Comparison of ENCODE assay signal across 20 cellular contexts in the genomic region with DNA sequence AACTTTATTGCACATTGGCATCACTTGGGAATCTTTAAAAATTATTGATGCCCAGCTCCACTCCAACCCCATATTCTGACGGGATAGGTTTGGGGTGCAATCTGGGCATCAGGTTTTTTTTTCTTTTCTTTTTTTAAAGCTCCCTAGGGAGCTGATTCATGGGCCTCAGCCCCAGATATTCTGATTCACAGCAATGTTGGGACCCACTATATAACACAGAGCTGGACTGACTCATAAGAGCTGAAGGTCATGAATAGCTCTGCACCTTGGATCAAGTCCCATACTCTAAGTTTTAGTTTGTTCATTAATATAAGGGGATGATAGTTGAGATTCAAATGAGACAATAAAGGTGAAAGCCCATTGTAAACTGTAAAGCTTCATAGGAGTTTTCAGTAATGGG.
DNase-seq lines count a peak whose midpoint lies in the region; ATAC-seq and TF ChIP-seq lines count a peak whose summit lies in the region.
"Had no signal": no experiment of that assay in that cellular context is flagged by ENCODE, and none has a peak within 500 bp of the region (broad histone marks: within the 10 kb centered on the region; RNA-seq: fewer than 3 reads in every experiment).

No MANE protein-coding gene starts in this region.

- H3K4me3 Mint-ChIP-seq in HFFc6: no peak overlapping the region
- H3K4me3 Mint-ChIP-seq: B cell; stimulated activated naive CD8-positive, alpha-beta T cell treated with anti-CD3 and anti-CD28 coated beads, Interleukin-15, amount 100 ng/mL, for 72 hours had no signal

- peaks cover 7% of the 10 kb centered on the region; the same call in 1 of the 2 replicates for H3K27me3 Mint-ChIP-seq in HFFc6 (ENCODE audit: insufficient read depth)
- H3K27me3 Mint-ChIP-seq: B cell; stimulated activated naive CD8-positive, alpha-beta T cell treated with anti-CD3 and anti-CD28 coated beads, Interleukin-15, amount 100 ng/mL, for 72 hours had no signal

- H3K27ac ChIP-seq in WERI-Rb-1 (no peak overlapping the region), SJCRH30 (no peak overlapping the region)
- H3K27ac ChIP-seq: epithelial cell of prostate, uterus had no signal

- no peak for TF ChIP-seq CTCF in HFFc6 (IDR thresholded peaks at IDR 0.05)
- TF ChIP-seq CTCF in WERI-Rb-1 (IDR thresholded peaks at IDR 0.05; ENCODE audit: low read depth, low read length): no peak

- H3K27ac Mint-ChIP-seq in HFFc6: no peak overlapping the region
- H3K27ac Mint-ChIP-seq: stimulated activated naive CD8-positive, alpha-beta T cell treated with anti-CD3 and anti-CD28 coated beads, Interleukin-15, amount 100 ng/mL, for 72 hours had no signal

- no peaks in the 10 kb centered on the region for H3K4me1 ChIP-seq in SJCRH30

- H3K36me3 ChIP-seq in WERI-Rb-1 (no peaks in the 10 kb centered on the region), SJCRH30 (no peaks in the 10 kb centered on the region)
- H3K36me3 ChIP-seq: uterus had no signal

- H3K9me3 Mint-ChIP-seq in HFFc6: no peaks in the 10 kb centered on the region
- H3K9me3 Mint-ChIP-seq: stimulated activated naive CD8-positive, alpha-beta T cell treated with anti-CD3 and anti-CD28 coated beads, Interleukin-15, amount 100 ng/mL, for 72 hours had no signal

- ATAC-seq in GM18502 (IDR thresholded peaks at IDR 0.05; ENCODE audit: poor library complexity, unreplicated experiment): no peak
- ATAC-seq: stimulated activated naive CD8-positive, alpha-beta T cell treated with anti-CD3 and anti-CD28 coated beads, Interleukin-15, amount 100 ng/mL, for 72 hours had no signal

- H3K27me3 ChIP-seq in WERI-Rb-1 (ENCODE audit: insufficient read depth, low read depth, severe bottlenecking) (no peaks in the 10 kb centered on the region), SJCRH30 (no peaks in the 10 kb centered on the region)
- H3K27me3 ChIP-seq: uterus had no signal

- H3K4me3 ChIP-seq in WERI-Rb-1 (ENCODE audit: low read depth, low read length): no peak overlapping the region
- no peak overlapping the region for H3K4me3 ChIP-seq in SJCRH30
- H3K4me3 ChIP-seq: uterus had no signal

- DNase-seq in AG08396 (ENCODE audit: low spot score) (peak; percentile 18), HFFc6 (peak; percentile 7), amniotic stem cell (lab: John Stamatoyannopoulos, UW) (peak; percentile 9), iris pigment epithelial cell (ENCODE audit: low read depth) (peak; percentile 53), WERI-Rb-1 (no peak), SJCRH30 (no peak), putamen (ENCODE audit: low spot score) (no peak)
- DNase-seq: activated CD4-positive, CD25-positive, alpha-beta regulatory T cell treated with anti-CD3 and anti-CD28 coated beads, Interleukin-2, amount 50 U/mL, for 72 hours; activated effector memory CD4-positive, alpha-beta T cell treated with anti-CD3 and anti-CD28 coated beads, Interleukin-2, amount 50 U/mL, for 16 hours; aorta; cortex of kidney; head of caudate nucleus; NCI-H1092; NCI-H2081; NCI-H524 treated with DMSO at 0.1 percent for 48 hours; stimulated activated naive CD8-positive, alpha-beta T cell treated with anti-CD3 and anti-CD28 coated beads, Interleukin-15, amount 100 ng/mL, for 72 hours; uterus had no signal

- H3K9me3 ChIP-seq in WERI-Rb-1 (ENCODE audit: severe bottlenecking) (no peaks in the 10 kb centered on the region), SJCRH30 (replicated peaks) (no peaks in the 10 kb centered on the region)
- H3K9me3 ChIP-seq: uterus had no signal

- H3K36me3 Mint-ChIP-seq in HFFc6 (ENCODE audit: low read depth): no peaks in the 10 kb centered on the region

- peaks cover 33% of the 10 kb centered on the region for H3K4me1 Mint-ChIP-seq in HFFc6 (ENCODE audit: low read depth)
- H3K4me1 Mint-ChIP-seq: stimulated activated naive CD8-positive, alpha-beta T cell treated with anti-CD3 and anti-CD28 coated beads, Interleukin-15, amount 100 ng/mL, for 72 hours had no signal

Comparison
In these comparisons a context has a peak if more than half of its experiments do, and no peak if none do; other contexts are left out.
1. DNase-seq: peak in AG08396 (single experiment), HFFc6 (single experiment), amniotic stem cell (single experiment) and iris pigment epithelial cell (single experiment); none in WERI-Rb-1 (single experiment), SJCRH30 (0 of 2) and putamen (single experiment).